In genomic region chr1:66779475-66780078, GRCh38 we compare ENCODE assay signal across 31 cellular contexts. TPM values are rescaled to one million over a fixed set of nuclear protein-coding genes. Genes with fewer than 3 reads are reported as not detected.
"Had no signal": no experiment of that assay in that cellular context is flagged by ENCODE, and none has a peak within 500 bp of the region (broad histone marks: within the 10 kb centered on the region; RNA-seq: fewer than 3 reads in every experiment).

No MANE protein-coding gene starts in this region.

- H3K27ac Mint-ChIP-seq: activated B cell treated with CpG ODN at 0.5 μM for 24 hours; activated naive CD4-positive, alpha-beta T cell treated with anti-CD3 and anti-CD28 coated beads, Interleukin-2, amount 10 ng/mL, durations not matched to agents 7 days and 5 days; activated naive CD8-positive, alpha-beta T cell treated with anti-CD3 and anti-CD28 coated beads, Interleukin-2, amount 50 U/mL, for 24 hours; activated T-cell treated with anti-CD3 and anti-CD28 coated beads, Interleukin-2, amount 50 U/mL, for 72 hours; brain; dendritic cell treated with granulocyte-macrophage colony-stimulating factor and Interleukin-4, amounts not matched to agents 40 ng/mL and 50 ng/mL, for 4 days; neural progenitor cell; stimulated activated naive B cell treated with anti-CD40 and anti-IgM and Interleukin-4, amounts not matched to agents 10 μg/mL and 1 μg/mL and 100 μg/mL, for 72 hours had no signal

- H3K36me3 ChIP-seq: lower lobe of right lung, neural progenitor cell, transverse colon, uterus had no signal

- H3K36me3 Mint-ChIP-seq: activated naive CD4-positive, alpha-beta T cell treated with anti-CD3 and anti-CD28 coated beads, Interleukin-2, amount 10 ng/mL, durations not matched to agents 7 days and 5 days; brain; neural progenitor cell; stimulated activated naive B cell treated with anti-CD40 and anti-IgM and Interleukin-4, amounts not matched to agents 10 μg/mL and 1 μg/mL and 100 μg/mL, for 72 hours had no signal

- H3K4me3 ChIP-seq: lower lobe of right lung, neural progenitor cell, smooth muscle cell, transverse colon, uterus had no signal

- H3K9ac ChIP-seq: neural progenitor cell had no signal

- ATAC-seq: activated naive CD8-positive, alpha-beta T cell treated with anti-CD3 and anti-CD28 coated beads, Interleukin-2, amount 50 U/mL, for 24 hours; activated T-cell treated with anti-CD3 and anti-CD28 coated beads, Interleukin-2, amount 50 U/mL, for 72 hours; left lobe of liver; lower lobe of right lung; stimulated activated naive B cell treated with anti-CD40 and anti-IgM and Interleukin-4, amounts not matched to agents 10 μg/mL and 1 μg/mL and 100 μg/mL, for 72 hours had no signal

- H3K27me3 Mint-ChIP-seq: activated naive CD4-positive, alpha-beta T cell treated with anti-CD3 and anti-CD28 coated beads, Interleukin-2, amount 10 ng/mL, durations not matched to agents 7 days and 5 days; dendritic cell treated with granulocyte-macrophage colony-stimulating factor and Interleukin-4, amounts not matched to agents 40 ng/mL and 50 ng/mL, for 4 days had no signal

- DNase-seq: activated B cell treated with CpG ODN at 0.5 μM for 24 hours; activated CD4-positive, alpha-beta T cell treated with anti-CD3 and anti-CD28 coated beads for 4 hours; activated CD4-positive, alpha-beta T cell treated with anti-CD3 and anti-CD28 coated beads, Interleukin-2, amount 50 U/mL, for 48 hours; activated effector memory CD4-positive, alpha-beta T cell treated with Interleukin-2 at 50 U/mL for 16 hours; activated naive CD4-positive, alpha-beta T cell treated with anti-CD3 and anti-CD28 coated beads, Interleukin-2, amount 10 ng/mL, durations not matched to agents 7 days and 5 days; activated naive CD8-positive, alpha-beta T cell treated with anti-CD3 and anti-CD28 coated beads, Interleukin-2, amount 50 U/mL, for 24 hours; activated T-cell treated with anti-CD3 and anti-CD28 coated beads, Interleukin-2, amount 50 U/mL, for 72 hours; anterior cingulate cortex; effector CD4-positive, alpha-beta T cell; lower lobe of right lung; naive B cell; stimulated activated CD4-positive, alpha-beta T cell treated with anti-CD3 and anti-CD28 coated beads, Interleukin-15, amount 100 ng/mL, for 24 hours; stimulated activated CD8-positive, alpha-beta memory T cell treated with anti-CD3 and anti-CD28 coated beads, Interleukin-4, amount 100 ng/mL, for 48 hours; stimulated activated naive B cell treated with anti-CD40 and anti-IgM and Interleukin-4, amounts not matched to agents 10 μg/mL and 1 μg/mL and 100 μg/mL, for 72 hours; transverse colon; uterus had no signal

- H3K27me3 ChIP-seq: neural progenitor cell, transverse colon, uterus had no signal

- H3K4me3 Mint-ChIP-seq: activated B cell treated with CpG ODN at 0.5 μM for 24 hours; activated naive CD4-positive, alpha-beta T cell treated with anti-CD3 and anti-CD28 coated beads, Interleukin-2, amount 10 ng/mL, durations not matched to agents 7 days and 5 days; activated naive CD8-positive, alpha-beta T cell treated with anti-CD3 and anti-CD28 coated beads, Interleukin-2, amount 50 U/mL, for 24 hours; activated T-cell treated with anti-CD3 and anti-CD28 coated beads, Interleukin-2, amount 50 U/mL, for 72 hours; brain; dendritic cell treated with granulocyte-macrophage colony-stimulating factor and Interleukin-4, amounts not matched to agents 40 ng/mL and 50 ng/mL, for 4 days; naive B cell; neural progenitor cell; stimulated activated naive B cell treated with anti-CD40 and anti-IgM and Interleukin-4, amounts not matched to agents 10 μg/mL and 1 μg/mL and 100 μg/mL, for 72 hours had no signal

- H3K4me1 ChIP-seq: lower lobe of right lung, neural progenitor cell, transverse colon, uterus had no signal

- H3K4me1 Mint-ChIP-seq: activated B cell treated with CpG ODN at 0.5 μM for 24 hours; activated naive CD4-positive, alpha-beta T cell treated with anti-CD3 and anti-CD28 coated beads, Interleukin-2, amount 10 ng/mL, durations not matched to agents 7 days and 5 days; brain; neural progenitor cell had no signal

- H3K9me3 ChIP-seq: lower lobe of right lung, transverse colon, uterus had no signal

- H3K9me3 Mint-ChIP-seq: activated B cell treated with CpG ODN at 0.5 μM for 24 hours; activated naive CD4-positive, alpha-beta T cell treated with anti-CD3 and anti-CD28 coated beads, Interleukin-2, amount 10 ng/mL, durations not matched to agents 7 days and 5 days; activated naive CD8-positive, alpha-beta T cell treated with anti-CD3 and anti-CD28 coated beads, Interleukin-2, amount 50 U/mL, for 24 hours; activated T-cell treated with anti-CD3 and anti-CD28 coated beads, Interleukin-2, amount 50 U/mL, for 72 hours had no signal

RNA-seq across cellular contexts. Expression of gene INSL5, which starts 21.5 kb away (rescaled TPM):
- total RNA-seq: activated B cell treated with CpG ODN at 0.5 μM for 24 hours; activated CD8-positive, alpha-beta memory T cell treated with anti-CD3 and anti-CD28 coated beads for 36 hours; activated T-cell treated with anti-CD3 and anti-CD28 coated beads, Interleukin-2, amount 50 U/mL, for 72 hours; cardiac septum; chondrocyte; kidney epithelial cell; left lobe of liver; lower lobe of right lung; mesenteric fat pad; omental fat pad; posterior vena cava; renal cortical epithelial cell; sciatic nerve; smooth muscle cell; temporal lobe; uterus had no signal

RNA-seq across cellular contexts. Expression of gene DYNLT5, which starts 27.3 kb away (rescaled TPM):
- total RNA-seq: activated B cell treated with CpG ODN at 0.5 μM for 24 hours; activated CD8-positive, alpha-beta memory T cell treated with anti-CD3 and anti-CD28 coated beads for 36 hours; activated T-cell treated with anti-CD3 and anti-CD28 coated beads, Interleukin-2, amount 50 U/mL, for 72 hours; chondrocyte; kidney epithelial cell had no signal
